ENCODE assay signal across 13 cellular contexts in the genomic region with DNA sequence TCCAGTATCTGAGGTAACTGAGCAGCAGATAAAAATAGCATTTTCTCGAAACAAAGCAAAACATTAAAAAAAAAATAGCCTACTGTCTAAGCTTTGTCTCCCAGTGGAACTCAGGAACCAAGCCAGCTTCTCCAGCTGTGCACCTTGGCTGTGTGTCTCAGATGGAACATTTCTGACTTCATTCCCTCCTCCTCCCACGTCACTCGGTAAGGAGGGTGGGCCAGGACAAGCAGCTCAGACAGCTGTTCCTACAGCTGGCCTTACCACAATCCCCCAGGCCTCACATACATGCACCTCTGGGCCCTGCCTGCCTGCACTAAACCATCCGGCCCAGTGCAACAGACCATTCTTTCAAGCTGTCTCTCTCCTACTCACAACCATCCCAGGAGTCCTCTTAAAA.
DNase-seq lines count a peak whose midpoint lies in the region; ATAC-seq, FAIRE-seq and TF ChIP-seq lines count a peak whose summit lies in the region.
"Had no signal": no experiment of that assay in that cellular context is flagged by ENCODE, and none has a peak within 500 bp of the region (broad histone marks: within the 10 kb centered on the region; RNA-seq: fewer than 3 reads in every experiment).

No MANE protein-coding gene starts in this region.

- H3K9me3 ChIP-seq in astrocyte (ENCODE audit: insufficient read depth, low read depth, low read length) = peaks cover 2% of the 10 kb centered on the region
- peaks cover 0 to 13% (median 0%) of the 10 kb centered on the region in 3 donors for H3K9me3 ChIP-seq in gastroesophageal sphincter
- peaks cover 0 to 9% (median 4%) of the 10 kb centered on the region in 3 donors for H3K9me3 ChIP-seq in tibial artery

- TF ChIP-seq EP300 in gastroesophageal sphincter (IDR thresholded peaks at IDR 0.05) = no peak

- H3K27me3 ChIP-seq in astrocyte (ENCODE audit: insufficient read depth, low read length) = peaks cover 2% of the 10 kb centered on the region
- H3K27me3 ChIP-seq in gastroesophageal sphincter = no peaks in the 10 kb centered on the region
- H3K27me3 ChIP-seq in tibial artery = no peaks in the 10 kb centered on the region

- no peak for FAIRE-seq in astrocyte (lab: Jason Lieb, UNC)
- FAIRE-seq: D721Med had no signal

- intact Hi-C loops in tibial artery (cut with DNase I; ENCODE audit: low total_unique reads) = no loop called here

- H3K4me3 ChIP-seq in astrocyte (ENCODE audit: insufficient read depth, low read depth, low read length) (no peak overlapping the region), gastroesophageal sphincter (no peak overlapping the region), tibial artery (no peak overlapping the region)

- TF ChIP-seq CTCF in astrocyte (IDR thresholded peaks at IDR 0.05; ENCODE audit: insufficient read depth, low read depth, low read length) (no peak), gastroesophageal sphincter (IDR thresholded peaks at IDR 0.05) (no peak), nephron (IDR thresholded peaks at IDR 0.05; ENCODE audit: unreplicated experiment in 3 of 3) (no peak), tibial artery (IDR thresholded peaks at IDR 0.05) (no peak)

- H3K79me2 ChIP-seq in astrocyte (ENCODE audit: insufficient read depth, low read length) = no peaks in the 10 kb centered on the region

- H3K9ac ChIP-seq in astrocyte (ENCODE audit: low read length) = no peak overlapping the region

- H3K27ac Mint-ChIP-seq in astrocyte (ENCODE audit: unreplicated experiment) (no peak overlapping the region), nephron (peak overlapping the region; percentile 75 to 92 (median 83))
- H3K27ac Mint-ChIP-seq: activated CD4-positive, alpha-beta T cell treated with anti-CD3 and anti-CD28 coated beads, Interleukin-2, amount 10 ng/mL, durations not matched to agents 7 days and 5 days; activated naive CD4-positive, alpha-beta T cell treated with anti-CD3 and anti-CD28 coated beads, Interleukin-2, amount 50 U/mL, for 24 hours had no signal

- peaks cover 18% of the 10 kb centered on the region for H3K4me1 Mint-ChIP-seq in astrocyte (ENCODE audit: low read depth, unreplicated experiment)
- H3K4me1 Mint-ChIP-seq in nephron = peaks cover 41% of the 10 kb centered on the region
- H3K4me1 Mint-ChIP-seq: activated CD4-positive, alpha-beta T cell treated with anti-CD3 and anti-CD28 coated beads, Interleukin-2, amount 10 ng/mL, durations not matched to agents 7 days and 5 days; activated naive CD4-positive, alpha-beta T cell treated with anti-CD3 and anti-CD28 coated beads, Interleukin-2, amount 50 U/mL, for 24 hours had no signal

- H3K27ac ChIP-seq in astrocyte (ENCODE audit: low read depth, low read length) (no peak overlapping the region), gastroesophageal sphincter (peak overlapping the region in 3 of 4 donors; percentile 53 to 75 (median 61)), tibial artery (peak overlapping the region in 1 of 2 donors; percentile 36)

- no peaks in the 10 kb centered on the region for H3K36me3 Mint-ChIP-seq in astrocyte (ENCODE audit: low read depth, unreplicated experiment)
- no peaks in the 10 kb centered on the region for H3K36me3 Mint-ChIP-seq in nephron (ENCODE audit: low read depth)
- H3K36me3 Mint-ChIP-seq: activated naive CD4-positive, alpha-beta T cell treated with anti-CD3 and anti-CD28 coated beads, Interleukin-2, amount 50 U/mL, for 24 hours had no signal

- no peaks in the 10 kb centered on the region for H4K20me1 ChIP-seq in astrocyte (ENCODE audit: insufficient read depth, low read length)

- no peak overlapping the region for H2AFZ ChIP-seq in astrocyte (ENCODE audit: low read depth, low read length)

- H3K36me3 ChIP-seq in astrocyte (ENCODE audit: insufficient read depth, low read length) (no peaks in the 10 kb centered on the region), gastroesophageal sphincter (no peaks in the 10 kb centered on the region), tibial artery (no peaks in the 10 kb centered on the region)

- H3K4me2 ChIP-seq in astrocyte (ENCODE audit: low read length) = no peak overlapping the region

- peak; percentile 74 for DNase-seq in astrocyte (ENCODE audit: low read depth)
- DNase-seq in tibial artery = peak; percentile 21 to 66
- no peak for DNase-seq in NCI-H526 treated with DMSO at 0.1 percent for 48 hours (lab: John Stamatoyannopoulos, UW)
- DNase-seq in NCI-H2107 treated with DMSO at 0.1 percent for 48 hours (lab: John Stamatoyannopoulos, UW; ENCODE audit: unreplicated experiment) = no peak
- DNase-seq in NAMALWA (ENCODE audit: low spot score) = no peak
- DNase-seq in stimulated activated naive CD4-positive, alpha-beta T cell treated with Interleukin-2 at 50 U/mL for 16 hours (lab: John Stamatoyannopoulos, UW) = no peak
- DNase-seq: activated CD4-positive, alpha-beta T cell treated with anti-CD3 and anti-CD28 coated beads, Interleukin-2, amount 10 ng/mL, durations not matched to agents 7 days and 5 days; kidney glomerular epithelial cell; NCI-H524 had no signal

- H3K27me3 Mint-ChIP-seq in astrocyte (ENCODE audit: low read depth, unreplicated experiment) (no peaks in the 10 kb centered on the region), nephron (ENCODE audit: low read depth) (peaks cover 4% of the 10 kb centered on the region)
- H3K27me3 Mint-ChIP-seq: activated CD4-positive, alpha-beta T cell treated with anti-CD3 and anti-CD28 coated beads, Interleukin-2, amount 10 ng/mL, durations not matched to agents 7 days and 5 days; activated naive CD4-positive, alpha-beta T cell treated with anti-CD3 and anti-CD28 coated beads, Interleukin-2, amount 50 U/mL, for 24 hours had no signal

- no peak for TF ChIP-seq POLR2A in gastroesophageal sphincter (IDR thresholded peaks at IDR 0.05)

- H3K9me3 Mint-ChIP-seq in astrocyte (ENCODE audit: unreplicated experiment) (peaks cover 6% of the 10 kb centered on the region), nephron (peaks cover 13% of the 10 kb centered on the region)
- H3K9me3 Mint-ChIP-seq: activated CD4-positive, alpha-beta T cell treated with anti-CD3 and anti-CD28 coated beads, Interleukin-2, amount 10 ng/mL, durations not matched to agents 7 days and 5 days; activated naive CD4-positive, alpha-beta T cell treated with anti-CD3 and anti-CD28 coated beads, Interleukin-2, amount 50 U/mL, for 24 hours had no signal

- H3K4me1 ChIP-seq in astrocyte (ENCODE audit: insufficient read depth, low read length) (no peaks in the 10 kb centered on the region), gastroesophageal sphincter (peaks cover 0 to 21% (median 3%) of the 10 kb centered on the region in 3 donors), tibial artery (peaks cover 0 to 15% (median 6%) of the 10 kb centered on the region in 4 donors)

- WGBS in gastroesophageal sphincter (ENCODE audit: low coverage in 1 of 2), 2 donors = 0 to 14% methylated on average over 2 to 3 of the region's 4 CpGs

- H3K4me3 Mint-ChIP-seq in astrocyte (ENCODE audit: unreplicated experiment) (no peak overlapping the region), nephron (no peak overlapping the region)
- H3K4me3 Mint-ChIP-seq: activated CD4-positive, alpha-beta T cell treated with anti-CD3 and anti-CD28 coated beads, Interleukin-2, amount 10 ng/mL, durations not matched to agents 7 days and 5 days; activated naive CD4-positive, alpha-beta T cell treated with anti-CD3 and anti-CD28 coated beads, Interleukin-2, amount 50 U/mL, for 24 hours had no signal

- ATAC-seq in gastroesophageal sphincter = peak; percentile 93

Comparison
In these comparisons a context has a peak if more than half of its experiments do, and no peak if none do; other contexts are left out.
1. DNase-seq: peak in astrocyte (single experiment) and tibial artery (2 of 2); none in NCI-H526 treated with DMSO at 0.1 percent for 48 hours (single experiment), NCI-H2107 treated with DMSO at 0.1 percent for 48 hours (single experiment), NAMALWA (single experiment) and stimulated activated naive CD4-positive, alpha-beta T cell treated with Interleukin-2 at 50 U/mL for 16 hours (single experiment).